In genomic region chr17:59668816-59669215, GRCh38 we compare ENCODE assay signal across 9 cellular contexts. TPM values are rescaled to one million over a fixed set of nuclear protein-coding genes. Genes with fewer than 3 reads are reported as not detected.
DNase-seq lines count a peak whose midpoint lies in the region; ATAC-seq, FAIRE-seq and TF ChIP-seq lines count a peak whose summit lies in the region.
"Had no signal": no experiment of that assay in that cellular context is flagged by ENCODE, and none has a peak within 500 bp of the region (broad histone marks: within the 10 kb centered on the region; RNA-seq: fewer than 3 reads in every experiment).

No MANE protein-coding gene starts in this region.

- dilution Hi-C loops in keratinocyte (cut with MboI; ENCODE audit: extremely low pct_ligation_motif_present, low sequenced_read_pairs) = no loop called here

- H3K36me3 Mint-ChIP-seq in activated naive CD8-positive, alpha-beta T cell treated with anti-CD3 and anti-CD28 coated beads, Interleukin-2, amount 50 U/mL, for 24 hours (ENCODE audit: low read depth) = peaks cover 51% of the 10 kb centered on the region

- CTCF ChIA-PET in AG04450 (lab: Charles Lee) = no interaction called here

- peak overlapping the region; percentile 80 for H3K27ac Mint-ChIP-seq in activated naive CD8-positive, alpha-beta T cell treated with anti-CD3 and anti-CD28 coated beads, Interleukin-2, amount 50 U/mL, for 24 hours

- H3K27ac ChIP-seq in AG04450 (ENCODE audit: low read depth, low read length) = no peak overlapping the region
- H3K27ac ChIP-seq in keratinocyte (ENCODE audit: control insufficient read depth, insufficient read depth, low read length) = no peak overlapping the region
- H3K27ac ChIP-seq: SJCRH30 had no signal

- no peak overlapping the region for H3K4me3 Mint-ChIP-seq in activated naive CD8-positive, alpha-beta T cell treated with anti-CD3 and anti-CD28 coated beads, Interleukin-2, amount 50 U/mL, for 24 hours

- peak; percentile 80 for FAIRE-seq in keratinocyte (lab: Jason Lieb, UNC)

- H3K9me3 Mint-ChIP-seq in activated naive CD8-positive, alpha-beta T cell treated with anti-CD3 and anti-CD28 coated beads, Interleukin-2, amount 50 U/mL, for 24 hours = no peaks in the 10 kb centered on the region

- H3K4me2 ChIP-seq in keratinocyte (ENCODE audit: control insufficient read depth, extremely low read depth, insufficient read depth, low read depth, low read length) = peak overlapping the region; percentile 49

- peak overlapping the region; percentile 6 for H3K9ac ChIP-seq in keratinocyte (ENCODE audit: control insufficient read depth, extremely low read depth, insufficient read depth, low read length)

- peaks cover 13 to 21% of the 10 kb centered on the region in 2 experiments for H3K36me3 ChIP-seq in keratinocyte (ENCODE audit: control insufficient read depth in 2 of 2, extremely low read depth in 1 of 2, insufficient read depth in 2 of 2, low read length in 2 of 2)

- no peaks in the 10 kb centered on the region for H3K9me3 ChIP-seq in AG04450 (ENCODE audit: control insufficient read depth, insufficient read depth, low read length)
- H3K9me3 ChIP-seq in keratinocyte (ENCODE audit: control insufficient read depth, low read depth, low read length) = no peaks in the 10 kb centered on the region
- H3K9me3 ChIP-seq: SJCRH30 had no signal

- no peak for TF ChIP-seq CTCF in AG04450 (IDR thresholded peaks at IDR 0.05; ENCODE audit: low read depth, low read length)
- TF ChIP-seq CTCF in keratinocyte (optimal IDR thresholded peaks at IDR 0.05 in 1 of 3, IDR thresholded peaks at IDR 0.05 in 1 of 3, conservative IDR thresholded peaks at IDR 0.05 in 1 of 3; ENCODE audit: extremely low read depth in 1 of 3, insufficient read depth in 2 of 3, low read length in 3 of 3) = no peak

- no peaks in the 10 kb centered on the region for H3K9me1 ChIP-seq in keratinocyte (ENCODE audit: control insufficient read depth, extremely low read depth, insufficient read depth, low read length)

- no peak for ATAC-seq in activated naive CD8-positive, alpha-beta T cell treated with anti-CD3 and anti-CD28 coated beads, Interleukin-2, amount 50 U/mL, for 24 hours
- no peak for ATAC-seq in GM21367 (IDR thresholded peaks at IDR 0.05; ENCODE audit: unreplicated experiment)

- DNase-seq in AG04450 (ENCODE audit: low read depth, low spot score) (peak; percentile 91), HPDE6-E6E7 (ENCODE audit: extremely low spot score) (peak; percentile 9), keratinocyte (ENCODE audit: low read depth, low spot score) (peak; percentile 74), SKM-1 (lab: John Stamatoyannopoulos, UW; ENCODE audit: unreplicated experiment) (no peak)
- no peak for DNase-seq in activated naive CD8-positive, alpha-beta T cell treated with anti-CD3 and anti-CD28 coated beads, Interleukin-2, amount 50 U/mL, for 24 hours
- no peak for DNase-seq in activated CD8-positive, alpha-beta memory T cell treated with anti-CD3 and anti-CD28 coated beads, Interleukin-2, amount 50 U/mL, for 4 hours
- DNase-seq in activated CD8-positive, alpha-beta memory T cell treated with anti-CD3 and anti-CD28 coated beads for 24 hours = no peak
- DNase-seq: SJCRH30 had no signal

- POLR2A ChIA-PET in AG04450 (lab: Yijun Ruan, JAX) = interaction anchor here (1.0 kb wide), 1 partner anchor 50 kb away, joined by 4 read pairs; no protein-coding TSS in a partner anchor

- peaks cover 49% of the 10 kb centered on the region for H3K4me1 ChIP-seq in keratinocyte (ENCODE audit: control insufficient read depth, extremely low read depth, insufficient read depth, low read length)
- H3K4me1 ChIP-seq: SJCRH30 had no signal

- H3K4me1 Mint-ChIP-seq in activated naive CD8-positive, alpha-beta T cell treated with anti-CD3 and anti-CD28 coated beads, Interleukin-2, amount 50 U/mL, for 24 hours = peaks cover 34% of the 10 kb centered on the region

- H2AFZ ChIP-seq in keratinocyte (ENCODE audit: control insufficient read depth, low read length) = no peak overlapping the region

- H3K27me3 Mint-ChIP-seq in activated naive CD8-positive, alpha-beta T cell treated with anti-CD3 and anti-CD28 coated beads, Interleukin-2, amount 50 U/mL, for 24 hours = no peaks in the 10 kb centered on the region

- peaks cover 26% of the 10 kb centered on the region for H3K79me2 ChIP-seq in keratinocyte (ENCODE audit: control insufficient read depth, insufficient read depth, low read length)

- H4K20me1 ChIP-seq in keratinocyte (ENCODE audit: control insufficient read depth, extremely low read depth, insufficient read depth, low read length) = no peaks in the 10 kb centered on the region

- H3K27me3 ChIP-seq in AG04450 (ENCODE audit: control insufficient read depth, insufficient read depth, low read length) (no peaks in the 10 kb centered on the region), keratinocyte (ENCODE audit: control insufficient read depth, extremely low read depth, insufficient read depth, low read length) (no peaks in the 10 kb centered on the region)
- H3K27me3 ChIP-seq: SJCRH30 had no signal

- H3K4me3 ChIP-seq in AG04450 (ENCODE audit: low read depth, low read length) (no peak overlapping the region), keratinocyte (ENCODE audit: control insufficient read depth in 2 of 3, extremely low read depth in 1 of 3, insufficient read depth in 2 of 3, low read depth in 1 of 3, low read length in 3 of 3) (peak overlapping the region in 1 of 3 experiments; percentile 6)
- H3K4me3 ChIP-seq: SJCRH30 had no signal

RNA-seq across cellular contexts. Expression of gene PTRH2, which starts 38.4 kb away (rescaled TPM):
- 56.0 and 56.1 TPM in 2 replicates for polyA plus RNA-seq in AG04450 (2011; rRNA removed)
- polyA minus RNA-seq in AG04450 (2011; rRNA and poly(A)+ RNA removed) = 27.4 and 30.8 TPM in 2 replicates
- 94.1 to 107 TPM (median 97.0 TPM) in 3 replicates for polyA plus RNA-seq in keratinocyte
- 53.6 TPM for polyA plus RNA-seq in keratinocyte (2011; ENCODE audit: low read depth)
- 65.1 and 99.3 TPM in 2 replicates for polyA plus RNA-seq in keratinocyte (2011; cell fraction: cytosol; rRNA removed)
- 131 and 173 TPM in 2 replicates for polyA plus RNA-seq in keratinocyte (2011; cell fraction: nucleus; rRNA removed)
- polyA plus RNA-seq in keratinocyte (2012; ENCODE audit: low replicate concordance) = 54.0 and 79.9 TPM in 2 replicates
- polyA minus RNA-seq in keratinocyte = 21.1 to 29.3 TPM (median 27.5 TPM) in 3 replicates
- 21.5 TPM for polyA minus RNA-seq in keratinocyte (2011; cell fraction: cytosol; rRNA and poly(A)+ RNA removed)
- 27.4 and 46.9 TPM in 2 replicates for polyA minus RNA-seq in keratinocyte (2011; cell fraction: nucleus; rRNA and poly(A)+ RNA removed)

RNA-seq across cellular contexts. Expression of gene VMP1, which starts 38.6 kb away (rescaled TPM):
- polyA plus RNA-seq in AG04450 (2011; rRNA removed) = 174 and 196 TPM in 2 replicates
- polyA minus RNA-seq in AG04450 (2011; rRNA and poly(A)+ RNA removed) = 301 and 430 TPM in 2 replicates
- 90.6 to 326 TPM (median 303 TPM) in 3 replicates for polyA plus RNA-seq in keratinocyte
- polyA plus RNA-seq in keratinocyte (2011; ENCODE audit: low read depth) = 196 TPM
- 29.5 and 61.2 TPM in 2 replicates for polyA plus RNA-seq in keratinocyte (2011; cell fraction: cytosol; rRNA removed)
- polyA plus RNA-seq in keratinocyte (2011; cell fraction: nucleus; rRNA removed) = 630 and 768 TPM in 2 replicates
- 78.0 and 222 TPM in 2 replicates for polyA plus RNA-seq in keratinocyte (2012; ENCODE audit: low replicate concordance)
- polyA minus RNA-seq in keratinocyte = 132 to 414 TPM (median 326 TPM) in 3 replicates
- polyA minus RNA-seq in keratinocyte (2011; cell fraction: cytosol; rRNA and poly(A)+ RNA removed) = 47.0 TPM
- 294 and 592 TPM in 2 replicates for polyA minus RNA-seq in keratinocyte (2011; cell fraction: nucleus; rRNA and poly(A)+ RNA removed)

RNA-seq across cellular contexts. Expression of gene CLTC, which starts 49.1 kb away (rescaled TPM):
- 376 and 441 TPM in 2 replicates for polyA plus RNA-seq in AG04450 (2011; rRNA removed)
- polyA minus RNA-seq in AG04450 (2011; rRNA and poly(A)+ RNA removed) = 646 and 947 TPM in 2 replicates
- polyA plus RNA-seq in keratinocyte = 168 to 352 TPM (median 209 TPM) in 3 replicates
- 147 TPM for polyA plus RNA-seq in keratinocyte (2011; ENCODE audit: low read depth)
- polyA plus RNA-seq in keratinocyte (2011; cell fraction: cytosol; rRNA removed) = 179 and 294 TPM in 2 replicates
- polyA plus RNA-seq in keratinocyte (2011; cell fraction: nucleus; rRNA removed) = 486 and 588 TPM in 2 replicates
- polyA plus RNA-seq in keratinocyte (2012; ENCODE audit: low replicate concordance) = 119 and 186 TPM in 2 replicates
- polyA minus RNA-seq in keratinocyte = 430 to 667 TPM (median 430 TPM) in 3 replicates
- 230 TPM for polyA minus RNA-seq in keratinocyte (2011; cell fraction: cytosol; rRNA and poly(A)+ RNA removed)
- 327 and 718 TPM in 2 replicates for polyA minus RNA-seq in keratinocyte (2011; cell fraction: nucleus; rRNA and poly(A)+ RNA removed)

Comparison
In these comparisons a context has a peak if more than half of its experiments do, and no peak if none do; other contexts are left out.
1. DNase-seq: peak in AG04450 (single experiment), HPDE6-E6E7 (single experiment) and keratinocyte (single experiment); none in activated naive CD8-positive, alpha-beta T cell treated with anti-CD3 and anti-CD28 coated beads, Interleukin-2, amount 50 U/mL, for 24 hours (single experiment), activated CD8-positive, alpha-beta memory T cell treated with anti-CD3 and anti-CD28 coated beads, Interleukin-2, amount 50 U/mL, for 4 hours (single experiment), SKM-1 (single experiment) and activated CD8-positive, alpha-beta memory T cell treated with anti-CD3 and anti-CD28 coated beads for 24 hours (single experiment).